ENCODE assay signal across 23 cellular contexts in genomic region chr2:119696005-119696404, GRCh38. TPM values are rescaled to one million over a fixed set of nuclear protein-coding genes. Genes with fewer than 3 reads are reported as not detected.
DNase-seq lines count a peak whose midpoint lies in the region; ATAC-seq and TF ChIP-seq lines count a peak whose summit lies in the region.
"Had no signal": no experiment of that assay in that cellular context is flagged by ENCODE, and none has a peak within 500 bp of the region (broad histone marks: within the 10 kb centered on the region; RNA-seq: fewer than 3 reads in every experiment).

No MANE protein-coding gene starts in this region.

- DNase-seq in NCI-H2171 treated with DMSO at 0.1 percent for 48 hours (lab: John Stamatoyannopoulos, UW) (peak; percentile 50), NCI-H2171 (lab: John Stamatoyannopoulos, UW) (no peak), NCI-H1694 (lab: John Stamatoyannopoulos, UW) (peak; percentile 19), neural progenitor cell (ENCODE audit: low spot score) (no peak), DMS153 (lab: John Stamatoyannopoulos, UW) (no peak), AG08395 (ENCODE audit: low spot score) (no peak)
- DNase-seq: activated CD4-positive, alpha-beta T cell treated with anti-CD3 and anti-CD28 coated beads, Interleukin-2, amount 50 U/mL, for 48 hours; activated naive CD4-positive, alpha-beta T cell treated with anti-CD3 and anti-CD28 coated beads for 36 hours; adrenal gland; brain microvascular endothelial cell; cerebellar nuclear complex; EL; foreskin melanocyte; H7; naive B cell; PC-9; small intestine had no signal

- no peak overlapping the region for H3K4me2 ChIP-seq in neural progenitor cell
- H3K4me2 ChIP-seq: PC-9 had no signal

- peaks cover 13% of the 10 kb centered on the region for H3K27me3 Mint-ChIP-seq in neural progenitor cell (ENCODE audit: insufficient read depth, low read depth)

- H2AFZ ChIP-seq in neural progenitor cell (replicated peaks) = no peak overlapping the region
- H2AFZ ChIP-seq: PC-9 had no signal

- no peaks in the 10 kb centered on the region for H3K27me3 ChIP-seq in neural progenitor cell
- H3K27me3 ChIP-seq: adrenal gland, brain microvascular endothelial cell had no signal

- H3K4me1 Mint-ChIP-seq in neural progenitor cell = peaks cover 69% of the 10 kb centered on the region

- peaks cover 37% of the 10 kb centered on the region for H3K4me1 ChIP-seq in neural progenitor cell

- no peaks in the 10 kb centered on the region for H3K79me2 ChIP-seq in neural progenitor cell (ENCODE audit: low read depth)

- no peak overlapping the region for H3K4me3 Mint-ChIP-seq in neural progenitor cell
- H3K4me3 Mint-ChIP-seq: CD14-positive monocyte had no signal

- no peaks in the 10 kb centered on the region for H4K20me1 ChIP-seq in neural progenitor cell (ENCODE audit: low read depth)

- H3K9ac ChIP-seq in neural progenitor cell = no peak overlapping the region

- no peak overlapping the region for H3K4me3 ChIP-seq in neural progenitor cell
- H3K4me3 ChIP-seq: adrenal gland, PC-9 had no signal

- no peak for TF ChIP-seq CTCF in neural progenitor cell (IDR thresholded peaks at IDR 0.05)

- peaks cover 21% of the 10 kb centered on the region for H3F3A ChIP-seq in neural progenitor cell (ENCODE audit: low read depth)

- peaks cover 3% of the 10 kb centered on the region for H3K36me3 Mint-ChIP-seq in neural progenitor cell
- H3K36me3 Mint-ChIP-seq: CD14-positive monocyte, naive B cell had no signal

- ATAC-seq in HG02870 (IDR thresholded peaks at IDR 0.05; ENCODE audit: unreplicated experiment) = no peak
- ATAC-seq: activated CD4-positive, CD25-positive, alpha-beta regulatory T cell treated with anti-CD3 and anti-CD28 coated beads, Interleukin-2, amount 50 U/mL, for 24 hours; Right ventricle myocardium inferior had no signal

- no peaks in the 10 kb centered on the region for H3K36me3 ChIP-seq in neural progenitor cell
- H3K36me3 ChIP-seq: adrenal gland, brain microvascular endothelial cell had no signal

- H3K9me3 ChIP-seq in neural progenitor cell (ENCODE audit: low read depth) = no peaks in the 10 kb centered on the region
- H3K9me3 ChIP-seq: adrenal gland had no signal

- H3K27ac Mint-ChIP-seq in neural progenitor cell = peak overlapping the region; percentile 68
- H3K27ac Mint-ChIP-seq: activated naive CD4-positive, alpha-beta T cell treated with anti-CD3 and anti-CD28 coated beads for 36 hours had no signal

- H3K9me3 Mint-ChIP-seq in neural progenitor cell = no peaks in the 10 kb centered on the region
- H3K9me3 Mint-ChIP-seq: activated naive CD4-positive, alpha-beta T cell treated with anti-CD3 and anti-CD28 coated beads for 36 hours; naive B cell had no signal

- peak overlapping the region; percentile 70 for H3K27ac ChIP-seq in angular gyrus (ENCODE audit: low read depth, low read length)
- no peak overlapping the region for H3K27ac ChIP-seq in neural progenitor cell
- H3K27ac ChIP-seq: 22Rv1, adrenal gland, brain microvascular endothelial cell, PC-9 had no signal

RNA-seq across cellular contexts. Expression of gene TMEM177, which starts 17.0 kb away (rescaled TPM):
- 12.2 and 26.6 TPM in 2 replicates for total RNA-seq in neural progenitor cell (ENCODE audit: low replicate concordance)

Comparison
In these comparisons a context has a peak if more than half of its experiments do, and no peak if none do; other contexts are left out.
1. DNase-seq: peak in NCI-H2171 treated with DMSO at 0.1 percent for 48 hours (single experiment) and NCI-H1694 (single experiment); none in NCI-H2171 (single experiment), neural progenitor cell (single experiment), DMS153 (single experiment) and AG08395 (single experiment).